ENCODE assay signal across 11 cellular contexts in genomic region chr2:109448946-109449788, GRCh38.
DNase-seq lines count a peak whose midpoint lies in the region; ATAC-seq and TF ChIP-seq lines count a peak whose summit lies in the region.
"Had no signal": no experiment of that assay in that cellular context is flagged by ENCODE, and none has a peak within 500 bp of the region (broad histone marks: within the 10 kb centered on the region; RNA-seq: fewer than 3 reads in every experiment).

No MANE protein-coding gene starts in this region.

- no peak overlapping the region for H3K27ac Mint-ChIP-seq in stimulated activated effector memory CD8-positive, alpha-beta T cell treated with anti-CD3 and anti-CD28 coated beads, Interleukin-12 subunit alpha, Interleukin-12 subunit beta, amount 100 ng/mL, for 72 hours

- no peak overlapping the region for H2AFZ ChIP-seq in Loucy (ENCODE audit: low read length)

- ATAC-seq in stimulated activated naive CD8-positive, alpha-beta T cell treated with anti-CD3 and anti-CD28 coated beads, Interleukin-15, Interleukin-2, amounts not matched to agents 100 U/mL and 50 U/mL, for 24 hours = no peak
- ATAC-seq in stimulated activated effector memory CD8-positive, alpha-beta T cell treated with anti-CD3 and anti-CD28 coated beads, Interleukin-12 subunit alpha, Interleukin-12 subunit beta, amount 100 ng/mL, for 72 hours = no peak
- no peak for ATAC-seq in GM21447 (IDR thresholded peaks at IDR 0.05; ENCODE audit: unreplicated experiment)

- H3K4me1 ChIP-seq in Loucy (ENCODE audit: insufficient read depth, low read length, poor library complexity, severe bottlenecking) (peaks cover 29% of the 10 kb centered on the region), liver (ENCODE audit: control insufficient read depth in 4 of 4, insufficient read depth in 4 of 4, low read length in 3 of 4) (peaks cover 11 to 30% (median 22%) of the 10 kb centered on the region in 4 donors)

- H3K4me1 Mint-ChIP-seq in stimulated activated effector memory CD8-positive, alpha-beta T cell treated with anti-CD3 and anti-CD28 coated beads, Interleukin-12 subunit alpha, Interleukin-12 subunit beta, amount 100 ng/mL, for 72 hours = no peaks in the 10 kb centered on the region

- no peaks in the 10 kb centered on the region for H4K20me1 ChIP-seq in Loucy (ENCODE audit: insufficient read depth, low read length, poor library complexity, severe bottlenecking)

- H3K9me3 Mint-ChIP-seq in stimulated activated effector memory CD8-positive, alpha-beta T cell treated with anti-CD3 and anti-CD28 coated beads, Interleukin-12 subunit alpha, Interleukin-12 subunit beta, amount 100 ng/mL, for 72 hours = peaks cover 14% of the 10 kb centered on the region

- H3F3A ChIP-seq in Loucy (ENCODE audit: low read depth) = no peaks in the 10 kb centered on the region

- H3K27ac ChIP-seq in liver (ENCODE audit: low read depth in 1 of 2, low read length in 2 of 2) = no peak overlapping the region
- H3K27ac ChIP-seq: C4-2B, neutrophil had no signal

- H3K79me2 ChIP-seq in Loucy (ENCODE audit: insufficient read depth, low read length) = no peaks in the 10 kb centered on the region

- H3K4me2 ChIP-seq in Loucy (ENCODE audit: low read depth, low read length, poor library complexity, severe bottlenecking) = no peak overlapping the region

- no peaks in the 10 kb centered on the region for H3K36me3 Mint-ChIP-seq in stimulated activated effector memory CD8-positive, alpha-beta T cell treated with anti-CD3 and anti-CD28 coated beads, Interleukin-12 subunit alpha, Interleukin-12 subunit beta, amount 100 ng/mL, for 72 hours

- H3K4me3 ChIP-seq in Loucy (ENCODE audit: low read length, poor library complexity, severe bottlenecking) (no peak overlapping the region), liver (ENCODE audit: low read depth in 1 of 3, low read length in 3 of 3) (no peak overlapping the region)

- H3K36me3 ChIP-seq in Loucy (ENCODE audit: insufficient read depth, low read length) = no peaks in the 10 kb centered on the region
- no peaks in the 10 kb centered on the region for H3K36me3 ChIP-seq in liver (ENCODE audit: control insufficient read depth in 4 of 4, insufficient read depth in 3 of 4, low read depth in 1 of 4, low read length in 3 of 4)

- H3K9me3 ChIP-seq in Loucy (ENCODE audit: insufficient read depth, low read depth, low read length) (0 out of 2 replicates have a peak, but pooled peaks cover 4% of the 10 kb centered on the region), liver (ENCODE audit: control insufficient read depth in 4 of 4, low read length in 3 of 4) (no peaks in the 10 kb centered on the region)
- H3K9me3 ChIP-seq: neutrophil had no signal

- DNase-seq in AG08396 (ENCODE audit: low spot score) = peak; percentile 50
- peak; percentile 80 for DNase-seq in astrocyte of the hippocampus (ENCODE audit: low read depth, low spot score)
- DNase-seq in stimulated activated naive CD8-positive, alpha-beta T cell treated with anti-CD3 and anti-CD28 coated beads, Interleukin-15, Interleukin-2, amounts not matched to agents 100 U/mL and 50 U/mL, for 24 hours = no peak
- no peak for DNase-seq in stimulated activated effector memory CD8-positive, alpha-beta T cell treated with anti-CD3 and anti-CD28 coated beads, Interleukin-12 subunit alpha, Interleukin-12 subunit beta, amount 100 ng/mL, for 72 hours (ENCODE audit: low spot score in 2 of 2)
- no peak for DNase-seq in dedifferentiated amniotic fluid mesenchymal stem cell (ENCODE audit: extremely low spot score)
- DNase-seq: activated CD8-positive, alpha-beta memory T cell treated with anti-CD3 and anti-CD28 coated beads, Interleukin-2, amount 50 U/mL, for 4 hours had no signal

- peak; percentile 26 to 54 for TF ChIP-seq RAD21 in liver (IDR thresholded peaks at IDR 0.05)

- H3K27me3 ChIP-seq in Loucy (ENCODE audit: insufficient read depth, low read length, poor library complexity, severe bottlenecking) (no peaks in the 10 kb centered on the region), liver (ENCODE audit: control insufficient read depth in 4 of 4, insufficient read depth in 4 of 4, low read length in 3 of 4) (no peaks in the 10 kb centered on the region)
- H3K27me3 ChIP-seq: neutrophil had no signal

- H3K4me3 Mint-ChIP-seq in stimulated activated effector memory CD8-positive, alpha-beta T cell treated with anti-CD3 and anti-CD28 coated beads, Interleukin-12 subunit alpha, Interleukin-12 subunit beta, amount 100 ng/mL, for 72 hours = no peak overlapping the region

- WGBS in liver = 57% methylated on average over 20 of the region's 20 CpGs

- TF ChIP-seq CTCF in Loucy (conservative IDR thresholded peaks at IDR 0.05; ENCODE audit: low read length) (peak; percentile 73), liver (IDR thresholded peaks at IDR 0.05; ENCODE audit: low read depth, low read length, missing input control) (no peak)

- H3K9me2 ChIP-seq in Loucy (replicated peaks; ENCODE audit: low read depth, low read length) = no peaks in the 10 kb centered on the region

- H3K9ac ChIP-seq in Loucy (ENCODE audit: low read depth, low read length, poor library complexity, severe bottlenecking) = no peak overlapping the region
- H3K9ac ChIP-seq in liver (ENCODE audit: low read depth in 1 of 2, low read length in 2 of 2) = no peak overlapping the region

TF ChIP-seq in liver, 16 proteins besides CTCF, POLR2A, EP300 and RAD21:
- TF ChIP-seq HNF4A (conservative IDR thresholded peaks at IDR 0.05) (peak in 1 of 2 donors; percentile 51), SP1 (IDR thresholded peaks at IDR 0.05) (peak; percentile 7), REST (IDR thresholded peaks at IDR 0.05) (no peak), RXRA (IDR thresholded peaks at IDR 0.05) (peak; percentile 92)

Comparison
In these comparisons a context has a peak if more than half of its experiments do, and no peak if none do; other contexts are left out.
1. DNase-seq: peak in AG08396 (single experiment) and astrocyte of the hippocampus (single experiment); none in stimulated activated naive CD8-positive, alpha-beta T cell treated with anti-CD3 and anti-CD28 coated beads, Interleukin-15, Interleukin-2, amounts not matched to agents 100 U/mL and 50 U/mL, for 24 hours (single experiment), stimulated activated effector memory CD8-positive, alpha-beta T cell treated with anti-CD3 and anti-CD28 coated beads, Interleukin-12 subunit alpha, Interleukin-12 subunit beta, amount 100 ng/mL, for 72 hours (0 of 2) and dedifferentiated amniotic fluid mesenchymal stem cell (single experiment).